13 cellular contexts compared by ENCODE assay signal in the genomic region with DNA sequence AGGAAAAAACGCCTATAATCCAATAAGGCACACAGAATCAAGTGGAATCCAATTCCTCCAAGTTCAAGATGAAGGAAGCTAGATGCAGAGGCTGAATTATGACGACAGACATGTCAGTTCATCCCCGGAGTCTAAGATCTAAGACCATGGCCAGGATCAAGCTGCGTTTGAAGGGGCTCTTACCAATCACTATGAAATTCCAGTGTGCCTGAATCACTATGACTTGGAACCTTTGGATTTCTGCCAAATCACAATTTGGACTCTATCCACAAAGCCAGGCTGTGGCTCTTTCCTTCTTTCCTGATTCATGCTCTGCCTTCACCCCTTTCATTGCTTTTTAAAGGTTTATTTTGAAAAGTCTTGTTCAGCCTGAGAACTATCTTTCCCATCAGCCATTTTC. TPM values are rescaled to one million over a fixed set of nuclear protein-coding genes. Genes with fewer than 3 reads are reported as not detected.
DNase-seq lines count a peak whose midpoint lies in the region; TF ChIP-seq lines count a peak whose summit lies in the region.
"Had no signal": no experiment of that assay in that cellular context is flagged by ENCODE, and none has a peak within 500 bp of the region (broad histone marks: within the 10 kb centered on the region; RNA-seq: fewer than 3 reads in every experiment).

No MANE protein-coding gene starts in this region.

- no peak for TF ChIP-seq CTCF in Calu3 (IDR thresholded peaks at IDR 0.05; ENCODE audit: unreplicated experiment)
- no peak for TF ChIP-seq CTCF in cardiac fibroblast (IDR thresholded peaks at IDR 0.05; ENCODE audit: low read depth, low read length)
- TF ChIP-seq CTCF in osteoblast (IDR thresholded peaks at IDR 0.05; ENCODE audit: extremely low read depth, low read depth, low read length) = no peak
- no peak for TF ChIP-seq CTCF in esophagus muscularis mucosa (IDR thresholded peaks at IDR 0.05)
- TF ChIP-seq CTCF in MM.1S (IDR thresholded peaks at IDR 0.05; ENCODE audit: low read length) = no peak

- intact Hi-C loops in Calu3 (cut with micrococcal nuclease; ENCODE audit: unreplicated experiment) (no loop called here), esophagus muscularis mucosa (cut with DNase I) (no loop called here)

- no peaks in the 10 kb centered on the region for H3K9me3 ChIP-seq in osteoblast (ENCODE audit: low read depth, low read length)
- no peaks in the 10 kb centered on the region for H3K9me3 ChIP-seq in esophagus muscularis mucosa
- no peaks in the 10 kb centered on the region for H3K9me3 ChIP-seq in MM.1S (replicated peaks; ENCODE audit: insufficient read depth, low read length)
- H3K9me3 ChIP-seq: adrenal gland had no signal

- H3K4me1 ChIP-seq in osteoblast (ENCODE audit: insufficient read depth, low read length) = peaks cover 15% of the 10 kb centered on the region
- no peaks in the 10 kb centered on the region for H3K4me1 ChIP-seq in esophagus muscularis mucosa
- H3K4me1 ChIP-seq in MM.1S (ENCODE audit: low read length) = no peaks in the 10 kb centered on the region
- H3K4me1 ChIP-seq: adrenal gland had no signal

- BruUV-seq in Calu3 (replicated peaks; lab: Mats Ljungman, UMichigan) = no TSS peak

- no peaks in the 10 kb centered on the region for H3K9me3 Mint-ChIP-seq in Calu3 (ENCODE audit: low read depth, unreplicated experiment)
- H3K9me3 Mint-ChIP-seq: endodermal cell, immature natural killer cell had no signal

- peaks cover 63% of the 10 kb centered on the region for H3K27me3 Mint-ChIP-seq in Calu3 (ENCODE audit: unreplicated experiment)

- H4K20me1 ChIP-seq in osteoblast (ENCODE audit: insufficient read depth, low read length) (no peaks in the 10 kb centered on the region), MM.1S (ENCODE audit: insufficient read depth, low read length) (no peaks in the 10 kb centered on the region)

- H3K36me3 Mint-ChIP-seq in Calu3 (ENCODE audit: insufficient read depth, unreplicated experiment) = no peaks in the 10 kb centered on the region

- no peaks in the 10 kb centered on the region for H3K79me2 ChIP-seq in osteoblast (ENCODE audit: insufficient read depth, low read length)
- no peaks in the 10 kb centered on the region for H3K79me2 ChIP-seq in MM.1S (ENCODE audit: low read length)

- WGBS in esophagus muscularis mucosa = 27% methylated on average over 4 of the region's 4 CpGs

- H3K27me3 ChIP-seq in osteoblast (ENCODE audit: insufficient read depth, low read length) = peaks cover 19% of the 10 kb centered on the region
- H3K27me3 ChIP-seq in esophagus muscularis mucosa = peaks cover 0 to 83% (median 0%) of the 10 kb centered on the region in 4 donors
- H3K27me3 ChIP-seq in MM.1S (replicated peaks; ENCODE audit: insufficient read depth, low read length) = no peaks in the 10 kb centered on the region

- H3F3A ChIP-seq in MM.1S (ENCODE audit: insufficient read depth, low read length) = no peaks in the 10 kb centered on the region

- peak overlapping the region; percentile 33 for H3K4me2 ChIP-seq in osteoblast (ENCODE audit: insufficient read depth, low read length)
- no peak overlapping the region for H3K4me2 ChIP-seq in MM.1S (ENCODE audit: low read depth, low read length)

- TF ChIP-seq POLR2A in esophagus muscularis mucosa (IDR thresholded peaks at IDR 0.05; ENCODE audit: low read depth) = no peak

- no peak overlapping the region for H3K4me3 Mint-ChIP-seq in Calu3 (ENCODE audit: low read depth, unreplicated experiment)
- H3K4me3 Mint-ChIP-seq: endodermal cell, immature natural killer cell, nephron had no signal

- CTCF ChIA-PET in Calu3 (lab: Charles Lee) = no interaction called here

- H3K4me3 ChIP-seq in cardiac fibroblast (replicated peaks in 1 of 2; ENCODE audit: low read depth in 2 of 2, low read length in 2 of 2) (no peak overlapping the region), osteoblast (ENCODE audit: insufficient read depth, low read length) (no peak overlapping the region), esophagus muscularis mucosa (no peak overlapping the region), MM.1S (ENCODE audit: low read length) (no peak overlapping the region)
- H3K4me3 ChIP-seq: adrenal gland had no signal

- no peak overlapping the region for H3K27ac Mint-ChIP-seq in Calu3 (ENCODE audit: unreplicated experiment)
- H3K27ac Mint-ChIP-seq: endodermal cell, immature natural killer cell, nephron had no signal

- H3K27ac ChIP-seq in osteoblast (ENCODE audit: low read depth, low read length) (no peak overlapping the region), esophagus muscularis mucosa (replicated peaks in 1 of 4) (no peak overlapping the region), MM.1S (ENCODE audit: low read length) (no peak overlapping the region)
- H3K27ac ChIP-seq: adrenal gland had no signal

- DNase-seq in Calu3 = peak; percentile 24
- peak; percentile 90 for DNase-seq in LHCN-M2 (ENCODE audit: low read depth)
- peak; percentile 90 to 95 for DNase-seq in cardiac fibroblast (ENCODE audit: low read depth in 2 of 2)
- peak; percentile 78 for DNase-seq in osteoblast (ENCODE audit: insufficient read length, low spot score, missing footprints)
- no peak for DNase-seq in amniotic stem cell (lab: John Stamatoyannopoulos, UW)
- no peak for DNase-seq in esophagus muscularis mucosa (ENCODE audit: extremely low spot score)
- DNase-seq in MM.1S = no peak
- no peak for DNase-seq in activated naive CD4-positive, alpha-beta T cell treated with anti-CD3 and anti-CD28 coated beads, Interleukin-2, amount 50 U/mL, for 16 hours
- DNase-seq: endodermal cell, immature natural killer cell, NCI-H2029 treated with DMSO at 0.1 percent for 48 hours had no signal

- no peak for TF ChIP-seq EP300 in esophagus muscularis mucosa (IDR thresholded peaks at IDR 0.05)

- H3K9me2 ChIP-seq in MM.1S (replicated peaks; ENCODE audit: insufficient read depth, low read length) = no peaks in the 10 kb centered on the region

- no peak overlapping the region for H2AFZ ChIP-seq in osteoblast (ENCODE audit: low read length)
- H2AFZ ChIP-seq in MM.1S (ENCODE audit: low read length) = no peak overlapping the region

- no peak overlapping the region for H3K9ac ChIP-seq in MM.1S (ENCODE audit: low read length)

- H3K4me1 Mint-ChIP-seq in Calu3 (ENCODE audit: low read depth, unreplicated experiment) = no peaks in the 10 kb centered on the region
- H3K4me1 Mint-ChIP-seq: immature natural killer cell, nephron had no signal

- no peaks in the 10 kb centered on the region for H3K36me3 ChIP-seq in osteoblast (ENCODE audit: insufficient read depth, low read length)
- H3K36me3 ChIP-seq in esophagus muscularis mucosa = no peaks in the 10 kb centered on the region
- no peaks in the 10 kb centered on the region for H3K36me3 ChIP-seq in MM.1S (replicated peaks; ENCODE audit: insufficient read depth, low read length)
- H3K36me3 ChIP-seq: adrenal gland had no signal

RNA-seq across cellular contexts. Expression of a gene that starts 17.1 kb away (rescaled TPM):
- total RNA-seq in Calu3 (2022) (not detected in 2 replicates), LHCN-M2 (2014; rRNA removed) (not detected in 2 replicates), osteoblast (not detected in 2 replicates), esophagus muscularis mucosa (not detected)
- not detected for polyA plus RNA-seq in LHCN-M2 (2012)
- total RNA-seq: adrenal gland had no signal
- polyA plus RNA-seq: immature natural killer cell had no signal

RNA-seq across cellular contexts. Expression of a gene that starts 27.1 kb away (rescaled TPM):
- total RNA-seq in Calu3 (2022) = not detected in 2 replicates
- not detected in 2 replicates for total RNA-seq in LHCN-M2 (2014; rRNA removed)
- not detected for polyA plus RNA-seq in LHCN-M2 (2012)
- total RNA-seq in osteoblast = not detected in 2 replicates
- total RNA-seq in esophagus muscularis mucosa = not detected
- polyA plus RNA-seq: immature natural killer cell had no signal

Comparison
In these comparisons a context has a peak if more than half of its experiments do, and no peak if none do; other contexts are left out.
1. DNase-seq: peak in Calu3 (single experiment), LHCN-M2 (single experiment), cardiac fibroblast (2 of 2) and osteoblast (single experiment); none in amniotic stem cell (single experiment), esophagus muscularis mucosa (single experiment), MM.1S (single experiment) and activated naive CD4-positive, alpha-beta T cell treated with anti-CD3 and anti-CD28 coated beads, Interleukin-2, amount 50 U/mL, for 16 hours (single experiment).